Comparison of ENCODE assay signal across 1 cellular context in the genomic region with DNA sequence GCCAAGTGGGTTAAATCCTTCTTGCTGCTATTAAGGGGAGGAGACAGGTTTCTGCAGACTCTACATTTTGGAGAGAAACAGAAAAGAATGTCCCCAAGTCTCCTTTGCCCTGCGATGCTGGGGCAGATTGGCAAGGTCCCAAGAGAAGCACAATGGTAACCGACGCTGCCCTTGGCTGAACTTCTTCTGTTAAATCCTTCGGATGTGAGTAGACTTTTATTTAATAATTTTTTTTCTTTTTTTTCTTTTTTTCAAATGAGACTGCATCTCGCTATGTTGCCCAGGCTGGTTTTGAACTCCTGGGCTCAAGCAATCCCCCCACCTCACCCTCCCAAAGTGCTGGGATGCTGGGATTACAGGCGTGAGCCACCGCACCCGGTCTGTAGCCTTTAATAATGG.
TF ChIP-seq lines count a peak whose summit lies in the region.

No MANE protein-coding gene starts in this region.

TF ChIP-seq in GM23338, 12 proteins besides CTCF, POLR2A, EP300 and RAD21 (continued from another document):
- TF ChIP-seq, protein P1, sequence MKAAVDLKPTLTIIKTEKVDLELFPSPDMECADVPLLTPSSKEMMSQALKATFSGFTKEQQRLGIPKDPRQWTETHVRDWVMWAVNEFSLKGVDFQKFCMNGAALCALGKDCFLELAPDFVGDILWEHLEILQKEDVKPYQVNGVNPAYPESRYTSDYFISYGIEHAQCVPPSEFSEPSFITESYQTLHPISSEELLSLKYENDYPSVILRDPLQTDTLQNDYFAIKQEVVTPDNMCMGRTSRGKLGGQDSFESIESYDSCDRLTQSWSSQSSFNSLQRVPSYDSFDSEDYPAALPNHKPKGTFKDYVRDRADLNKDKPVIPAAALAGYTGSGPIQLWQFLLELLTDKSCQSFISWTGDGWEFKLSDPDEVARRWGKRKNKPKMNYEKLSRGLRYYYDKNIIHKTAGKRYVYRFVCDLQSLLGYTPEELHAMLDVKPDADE (IDR thresholded peaks at IDR 0.05) = no peak
- TF ChIP-seq ZNF114 (CRISPR knock-in tag; IDR thresholded peaks at IDR 0.05) = no peak
- TF ChIP-seq, protein P2, sequence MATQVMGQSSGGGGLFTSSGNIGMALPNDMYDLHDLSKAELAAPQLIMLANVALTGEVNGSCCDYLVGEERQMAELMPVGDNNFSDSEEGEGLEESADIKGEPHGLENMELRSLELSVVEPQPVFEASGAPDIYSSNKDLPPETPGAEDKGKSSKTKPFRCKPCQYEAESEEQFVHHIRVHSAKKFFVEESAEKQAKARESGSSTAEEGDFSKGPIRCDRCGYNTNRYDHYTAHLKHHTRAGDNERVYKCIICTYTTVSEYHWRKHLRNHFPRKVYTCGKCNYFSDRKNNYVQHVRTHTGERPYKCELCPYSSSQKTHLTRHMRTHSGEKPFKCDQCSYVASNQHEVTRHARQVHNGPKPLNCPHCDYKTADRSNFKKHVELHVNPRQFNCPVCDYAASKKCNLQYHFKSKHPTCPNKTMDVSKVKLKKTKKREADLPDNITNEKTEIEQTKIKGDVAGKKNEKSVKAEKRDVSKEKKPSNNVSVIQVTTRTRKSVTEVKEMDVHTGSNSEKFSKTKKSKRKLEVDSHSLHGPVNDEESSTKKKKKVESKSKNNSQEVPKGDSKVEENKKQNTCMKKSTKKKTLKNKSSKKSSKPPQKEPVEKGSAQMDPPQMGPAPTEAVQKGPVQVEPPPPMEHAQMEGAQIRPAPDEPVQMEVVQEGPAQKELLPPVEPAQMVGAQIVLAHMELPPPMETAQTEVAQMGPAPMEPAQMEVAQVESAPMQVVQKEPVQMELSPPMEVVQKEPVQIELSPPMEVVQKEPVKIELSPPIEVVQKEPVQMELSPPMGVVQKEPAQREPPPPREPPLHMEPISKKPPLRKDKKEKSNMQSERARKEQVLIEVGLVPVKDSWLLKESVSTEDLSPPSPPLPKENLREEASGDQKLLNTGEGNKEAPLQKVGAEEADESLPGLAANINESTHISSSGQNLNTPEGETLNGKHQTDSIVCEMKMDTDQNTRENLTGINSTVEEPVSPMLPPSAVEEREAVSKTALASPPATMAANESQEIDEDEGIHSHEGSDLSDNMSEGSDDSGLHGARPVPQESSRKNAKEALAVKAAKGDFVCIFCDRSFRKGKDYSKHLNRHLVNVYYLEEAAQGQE (IDR thresholded peaks at IDR 0.05; ENCODE audit: unreplicated experiment) = no peak
- no peak for TF ChIP-seq NANOG (IDR thresholded peaks at IDR 0.05; ENCODE audit: borderline replicate concordance)
- TF ChIP-seq POLR2AphosphoS5 (IDR thresholded peaks at IDR 0.05; ENCODE audit: low read depth) = no peak
- no peak for TF ChIP-seq CREB1 (CRISPR knock-in tag; IDR thresholded peaks at IDR 0.05; ENCODE audit: low read depth)
- TF ChIP-seq JUNB (IDR thresholded peaks at IDR 0.05; ENCODE audit: unreplicated experiment) = no peak
- no peak for TF ChIP-seq STAT1 (IDR thresholded peaks at IDR 0.05; ENCODE audit: unreplicated experiment)
- TF ChIP-seq EZH2 (IDR thresholded peaks at IDR 0.05; ENCODE audit: low read depth, unreplicated experiment) = no peak
